8 cellular contexts compared by ENCODE assay signal in the genomic region with DNA sequence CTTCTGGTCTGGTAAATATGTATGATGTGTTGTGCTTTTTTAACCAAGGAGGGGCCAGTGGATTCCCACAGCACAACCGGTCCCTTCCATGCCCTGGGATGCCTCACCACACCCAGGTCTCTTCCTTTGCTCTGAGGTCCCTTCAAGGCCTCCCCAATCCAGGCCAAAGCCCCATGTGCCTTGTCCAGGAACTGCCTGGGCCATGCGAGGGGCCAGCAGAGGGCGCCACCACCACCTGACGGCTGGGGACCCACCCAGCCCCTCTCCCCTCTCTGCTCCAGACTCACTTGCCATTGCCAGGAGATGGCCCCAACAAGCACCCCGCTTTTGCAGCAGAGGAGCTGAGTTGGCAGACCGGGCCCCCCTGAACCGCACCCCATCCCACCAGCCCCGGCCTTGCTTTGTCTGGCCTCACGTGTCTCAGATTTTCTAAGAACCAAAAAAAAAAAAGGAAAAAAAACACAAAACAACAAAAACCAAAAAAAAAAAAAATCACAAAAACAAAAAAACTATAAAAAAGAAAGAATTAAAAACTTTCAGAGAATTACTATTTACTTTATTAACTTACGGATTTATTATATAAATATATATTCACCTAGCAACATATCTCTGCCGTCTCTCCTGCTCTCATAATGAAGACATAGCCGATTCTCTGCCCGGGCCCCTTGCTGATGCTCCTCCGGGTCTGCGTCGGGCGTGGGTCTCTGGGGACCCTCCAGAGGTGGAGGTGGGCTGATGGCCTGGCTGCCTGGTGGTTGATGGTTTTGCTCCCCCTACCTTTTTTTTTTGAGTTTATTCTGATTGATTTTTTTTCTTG. TPM values are rescaled to one million over a fixed set of nuclear protein-coding genes. Genes with fewer than 3 reads are reported as not detected.
DNase-seq lines count a peak whose midpoint lies in the region.

No MANE protein-coding gene starts in this region.

- no peak overlapping the region for H3K4me3 ChIP-seq in Karpas-422 (ENCODE audit: low read length)

- H3K27ac ChIP-seq in Karpas-422 (ENCODE audit: low read length), result no peak overlapping the region

- intact Hi-C loops in posterior vena cava (cut with DNase I), result loop anchor here in 1 of 2 donors (10.0 kb wide), 1 partner anchor 105 kb away; a partner anchor contains a TSS

- DNase-seq in DMS79 treated with DMSO at 0.1 percent for 48 hours (lab: John Stamatoyannopoulos, UW) (peak; percentile 14), Karpas-422 (peak; percentile 91), T-helper 2 cell (peak; percentile 56 to 76 (median 71)), amniotic epithelial cell (ENCODE audit: low read depth) (peak; percentile 38), iPS-NIHi7 (ENCODE audit: extremely low spot score) (peak; percentile 73), posterior vena cava (ENCODE audit: low spot score) (no peak), inferior parietal cortex (ENCODE audit: extremely low spot score) (no peak)
- peak; percentile 79 for DNase-seq in stimulated activated CD4-positive, alpha-beta T cell treated with anti-CD3 and anti-CD28 coated beads, Interleukin-4, amount 100 ng/mL, for 24 hours

- no peak overlapping the region for H3K9ac ChIP-seq in Karpas-422 (ENCODE audit: low read length)

- H3K79me2 ChIP-seq in Karpas-422 (ENCODE audit: low read length), result no peaks in the 10 kb centered on the region

- no peaks in the 10 kb centered on the region for H3K9me2 ChIP-seq in Karpas-422 (replicated peaks; ENCODE audit: insufficient read depth, low read length)

- H3K27me3 ChIP-seq in Karpas-422 (ENCODE audit: low read length), result no peaks in the 10 kb centered on the region

- no peak overlapping the region for H3K4me2 ChIP-seq in Karpas-422 (ENCODE audit: low read depth, low read length, poor library complexity, severe bottlenecking)

- peaks cover 10% of the 10 kb centered on the region for H3K36me3 ChIP-seq in Karpas-422 (ENCODE audit: insufficient read depth, low read length)

- H2AFZ ChIP-seq in Karpas-422 (ENCODE audit: low read length), result no peak overlapping the region

- H3K9me3 ChIP-seq in Karpas-422 (ENCODE audit: low read length), result no peaks in the 10 kb centered on the region

- H4K20me1 ChIP-seq in Karpas-422 (ENCODE audit: insufficient read depth, low read depth, low read length), result no peaks in the 10 kb centered on the region

- H3K4me1 ChIP-seq in Karpas-422 (ENCODE audit: low read length), result no peaks in the 10 kb centered on the region; the same call in 1 of the 2 replicates

RNA-seq across cellular contexts. Expression of a gene that starts 14.4 kb away (rescaled TPM):
- 0.40 TPM in 1 of 2 replicates, not detected in the other for total RNA-seq in Karpas-422 (2014; rRNA removed; shearing (Covaris generic); ENCODE audit: low replicate concordance)
- total RNA-seq in posterior vena cava, result 1 to 10 TPM; 1.9 to 2.9 TPM

RNA-seq across cellular contexts. Expression of a gene that starts 43.5 kb away (rescaled TPM):
- not detected in 2 replicates for total RNA-seq in Karpas-422 (2014; rRNA removed; shearing (Covaris generic); ENCODE audit: low replicate concordance)
- total RNA-seq in posterior vena cava, result not detected

RNA-seq across cellular contexts. Expression of a gene that starts 59.1 kb away (rescaled TPM):
- total RNA-seq in Karpas-422 (2014; rRNA removed; shearing (Covaris generic); ENCODE audit: low replicate concordance), result not detected in 2 replicates
- total RNA-seq in posterior vena cava, result not detected

Comparison
In these comparisons a context has a peak if more than half of its experiments do, and no peak if none do; other contexts are left out.
1. DNase-seq: peak in DMS79 treated with DMSO at 0.1 percent for 48 hours (single experiment), Karpas-422 (single experiment), T-helper 2 cell (5 of 5), amniotic epithelial cell (single experiment), iPS-NIHi7 (single experiment) and stimulated activated CD4-positive, alpha-beta T cell treated with anti-CD3 and anti-CD28 coated beads, Interleukin-4, amount 100 ng/mL, for 24 hours (single experiment); none in posterior vena cava (single experiment) and inferior parietal cortex (single experiment).